In genomic region chr11:21656065-21656464, GRCh38 we compare ENCODE assay signal across 22 cellular contexts.
"Had no signal": no experiment of that assay in that cellular context is flagged by ENCODE, and none has a peak within 500 bp of the region (broad histone marks: within the 10 kb centered on the region; RNA-seq: fewer than 3 reads in every experiment).

No MANE protein-coding gene starts in this region.

- H3K27me3 ChIP-seq: MG63 had no signal

- DNase-seq: KBM-7, MG63, NCI-H1092, NCI-H1105 treated with DMSO at 0.1 percent for 48 hours, NCI-H1417 treated with DMSO at 0.1 percent for 48 hours, NCI-H146, NCI-H187, NCI-H2029, NCI-H2081 treated with DMSO at 0.1 percent for 48 hours, NCI-H2171, NCI-H226, NCI-H446, NCI-H510A, NCI-H524 treated with DMSO at 0.1 percent for 48 hours, NCI-H69, NCI-H774, RPMI8226, SHP77, SK-N-SH, SW 1271, T-cell had no signal

- H3K36me3 ChIP-seq: MG63 had no signal

- H3K4me3 ChIP-seq: MG63 had no signal

- ATAC-seq: T-cell had no signal

- H3K9me3 ChIP-seq: MG63, SK-N-SH had no signal

- H3K4me2 ChIP-seq: SK-N-SH had no signal

- FAIRE-seq: RCC 7860 had no signal

- H3K9ac ChIP-seq: SK-N-SH had no signal
